Comparison of ENCODE assay signal across 1 cellular context in the genomic region with DNA sequence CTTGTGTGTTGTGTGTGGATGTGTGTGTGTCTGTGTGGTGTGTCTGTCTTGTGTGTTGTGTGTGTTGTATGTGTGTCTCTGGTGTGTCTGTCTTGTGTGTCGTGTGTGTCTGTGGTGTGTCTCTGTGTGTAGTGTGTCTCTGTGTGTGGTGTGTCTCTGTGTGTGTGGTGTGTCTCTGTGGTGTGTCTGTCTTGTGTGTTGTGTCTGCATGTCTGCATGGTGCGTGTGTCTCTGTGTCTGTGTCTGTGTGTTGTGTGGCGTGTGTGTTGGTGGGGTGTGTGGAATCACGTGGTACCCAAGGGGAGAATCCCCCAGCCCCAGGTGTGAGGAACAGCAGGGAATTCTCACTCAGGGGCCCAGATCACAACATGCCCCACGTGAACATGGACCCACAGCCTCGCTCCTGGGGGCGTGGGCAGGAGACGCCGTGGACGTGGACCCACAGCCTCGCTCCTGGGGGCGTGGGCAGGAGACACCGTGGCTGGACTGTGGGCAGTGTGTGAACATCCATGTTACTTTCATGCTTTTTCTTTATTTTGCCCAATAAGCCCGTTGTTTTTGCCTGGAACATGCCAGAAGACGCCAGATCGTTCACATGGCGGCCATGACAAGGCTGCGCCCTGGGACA.
A peak's percentile ranks its signal among the peaks of the same experiment; 100 is the strongest.
TF ChIP-seq lines count a peak whose summit lies in the region.

No MANE protein-coding gene starts in this region.

TF ChIP-seq in K562, 482 proteins besides CTCF, POLR2A, EP300 and RAD21 (continued from another document and continues in another):
- TF ChIP-seq, protein P1, sequence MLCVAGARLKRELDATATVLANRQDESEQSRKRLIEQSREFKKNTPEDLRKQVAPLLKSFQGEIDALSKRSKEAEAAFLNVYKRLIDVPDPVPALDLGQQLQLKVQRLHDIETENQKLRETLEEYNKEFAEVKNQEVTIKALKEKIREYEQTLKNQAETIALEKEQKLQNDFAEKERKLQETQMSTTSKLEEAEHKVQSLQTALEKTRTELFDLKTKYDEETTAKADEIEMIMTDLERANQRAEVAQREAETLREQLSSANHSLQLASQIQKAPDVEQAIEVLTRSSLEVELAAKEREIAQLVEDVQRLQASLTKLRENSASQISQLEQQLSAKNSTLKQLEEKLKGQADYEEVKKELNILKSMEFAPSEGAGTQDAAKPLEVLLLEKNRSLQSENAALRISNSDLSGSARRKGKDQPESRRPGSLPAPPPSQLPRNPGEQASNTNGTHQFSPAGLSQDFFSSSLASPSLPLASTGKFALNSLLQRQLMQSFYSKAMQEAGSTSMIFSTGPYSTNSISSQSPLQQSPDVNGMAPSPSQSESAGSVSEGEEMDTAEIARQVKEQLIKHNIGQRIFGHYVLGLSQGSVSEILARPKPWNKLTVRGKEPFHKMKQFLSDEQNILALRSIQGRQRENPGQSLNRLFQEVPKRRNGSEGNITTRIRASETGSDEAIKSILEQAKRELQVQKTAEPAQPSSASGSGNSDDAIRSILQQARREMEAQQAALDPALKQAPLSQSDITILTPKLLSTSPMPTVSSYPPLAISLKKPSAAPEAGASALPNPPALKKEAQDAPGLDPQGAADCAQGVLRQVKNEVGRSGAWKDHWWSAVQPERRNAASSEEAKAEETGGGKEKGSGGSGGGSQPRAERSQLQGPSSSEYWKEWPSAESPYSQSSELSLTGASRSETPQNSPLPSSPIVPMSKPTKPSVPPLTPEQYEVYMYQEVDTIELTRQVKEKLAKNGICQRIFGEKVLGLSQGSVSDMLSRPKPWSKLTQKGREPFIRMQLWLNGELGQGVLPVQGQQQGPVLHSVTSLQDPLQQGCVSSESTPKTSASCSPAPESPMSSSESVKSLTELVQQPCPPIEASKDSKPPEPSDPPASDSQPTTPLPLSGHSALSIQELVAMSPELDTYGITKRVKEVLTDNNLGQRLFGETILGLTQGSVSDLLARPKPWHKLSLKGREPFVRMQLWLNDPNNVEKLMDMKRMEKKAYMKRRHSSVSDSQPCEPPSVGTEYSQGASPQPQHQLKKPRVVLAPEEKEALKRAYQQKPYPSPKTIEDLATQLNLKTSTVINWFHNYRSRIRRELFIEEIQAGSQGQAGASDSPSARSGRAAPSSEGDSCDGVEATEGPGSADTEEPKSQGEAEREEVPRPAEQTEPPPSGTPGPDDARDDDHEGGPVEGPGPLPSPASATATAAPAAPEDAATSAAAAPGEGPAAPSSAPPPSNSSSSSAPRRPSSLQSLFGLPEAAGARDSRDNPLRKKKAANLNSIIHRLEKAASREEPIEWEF (CRISPR knock-in tag; IDR thresholded peaks at IDR 0.05), result no peak
- TF ChIP-seq E2F3 (CRISPR knock-in tag; IDR thresholded peaks at IDR 0.05) (no peak), NFXL1 (CRISPR knock-in tag; IDR thresholded peaks at IDR 0.05) (no peak), EGR1 (conservative IDR thresholded peaks at IDR 0.05) (no peak), ATF7 (IDR thresholded peaks at IDR 0.05) (no peak), FOXK2 (conservative IDR thresholded peaks at IDR 0.05 in 1 of 2, IDR thresholded peaks at IDR 0.05 in 1 of 2; ENCODE audit: low read depth in 2 of 2) (no peak; a peak in 1 of 4 replicates), FOXP1 (CRISPR knock-in tag; IDR thresholded peaks at IDR 0.05) (no peak), MTA2 (IDR thresholded peaks at IDR 0.05; ENCODE audit: low read depth) (no peak), HBP1 (CRISPR knock-in tag; IDR thresholded peaks at IDR 0.05) (peak; percentile 74; the same call in 1 of the 2 replicates), TRIM24 (IDR thresholded peaks at IDR 0.05) (peak in 1 of 2 experiments; percentile 46; a peak in 1 of 4 replicates), BCOR (IDR thresholded peaks at IDR 0.05) (0 out of 2 replicates have a peak, but pooled peaks have one; percentile 23), ETV5 (CRISPR knock-in tag; IDR thresholded peaks at IDR 0.05; ENCODE audit: low read depth) (no peak), ELK3 (CRISPR knock-in tag; IDR thresholded peaks at IDR 0.05) (no peak), ATF4 (CRISPR knock-in tag; IDR thresholded peaks at IDR 0.05) (no peak), ZNF644 (tag; IDR thresholded peaks at IDR 0.05; ENCODE audit: low read depth) (no peak), CHD2 (IDR thresholded peaks at IDR 0.05; ENCODE audit: low read depth, low read length) (no peak), OTX1 (CRISPR knock-in tag; IDR thresholded peaks at IDR 0.05) (peak; percentile 56; the same call in 1 of the 2 replicates), PTRF (tag; IDR thresholded peaks at IDR 0.05) (no peak), HDAC2 (IDR thresholded peaks at IDR 0.05) (no peak), CHAMP1 (IDR thresholded peaks at IDR 0.05) (no peak), KLF16 (IDR thresholded peaks at IDR 0.05) (no peak), ZFP36 (IDR thresholded peaks at IDR 0.05; ENCODE audit: low read depth, low read length, partially characterized antibody) (no peak), ZNF436 (CRISPR knock-in tag; IDR thresholded peaks at IDR 0.05) (no peak), BRF1 (IDR thresholded peaks at IDR 0.05; ENCODE audit: borderline replicate concordance, extremely low read depth, insufficient read length) (no peak), ZNF184 (CRISPR knock-in tag; IDR thresholded peaks at IDR 0.05) (no peak), HNRNPLL (IDR thresholded peaks at IDR 0.05; ENCODE audit: low read depth, low read length, poor library complexity, severe bottlenecking) (no peak), ZNF146 (CRISPR knock-in tag; IDR thresholded peaks at IDR 0.05; ENCODE audit: unreplicated experiment) (no peak), TFAM (CRISPR knock-in tag; conservative IDR thresholded peaks at IDR 0.05) (no peak), RFX5 (IDR thresholded peaks at IDR 0.05; ENCODE audit: low read depth, low read length) (no peak), PURB (CRISPR knock-in tag; IDR thresholded peaks at IDR 0.05; ENCODE audit: low read depth) (no peak), ZBTB26 (CRISPR knock-in tag; IDR thresholded peaks at IDR 0.05) (0 out of 2 replicates have a peak, but pooled peaks have one; percentile 61), BRCA1 (IDR thresholded peaks at IDR 0.05) (no peak), BRCA1 (CRISPR knock-in tag; IDR thresholded peaks at IDR 0.05) (no peak), ATF1 (CRISPR knock-in tag; IDR thresholded peaks at IDR 0.05) (no peak), ATF1 (tag; IDR thresholded peaks at IDR 0.05) (no peak), IRF2 (CRISPR knock-in tag; IDR thresholded peaks at IDR 0.05) (no peak), HDAC6 (IDR thresholded peaks at IDR 0.05; ENCODE audit: low read depth, low read length) (no peak), CHD1 (IDR thresholded peaks at IDR 0.05; ENCODE audit: low read length) (no peak), SAP30 (IDR thresholded peaks at IDR 0.05; ENCODE audit: borderline replicate concordance, insufficient read depth, low read depth, low read length, poor library complexity, severe bottlenecking) (no peak), TBL1XR1 (IDR thresholded peaks at IDR 0.05; ENCODE audit: low read length in 2 of 2) (no peak), MYBL2 (IDR thresholded peaks at IDR 0.05; ENCODE audit: low read depth) (peak; percentile 12; the same call in 1 of the 2 replicates), MYBL2 (CRISPR knock-in tag; IDR thresholded peaks at IDR 0.05; ENCODE audit: borderline replicate concordance) (no peak), ARHGAP35 (IDR thresholded peaks at IDR 0.05; ENCODE audit: partially characterized antibody) (peak; percentile 48), ZNF589 (CRISPR knock-in tag; IDR thresholded peaks at IDR 0.05; ENCODE audit: low read depth) (no peak), ZNF121 (CRISPR knock-in tag; conservative IDR thresholded peaks at IDR 0.05) (no peak), SMARCA5 (IDR thresholded peaks at IDR 0.05) (no peak)
- TF ChIP-seq, protein P2, sequence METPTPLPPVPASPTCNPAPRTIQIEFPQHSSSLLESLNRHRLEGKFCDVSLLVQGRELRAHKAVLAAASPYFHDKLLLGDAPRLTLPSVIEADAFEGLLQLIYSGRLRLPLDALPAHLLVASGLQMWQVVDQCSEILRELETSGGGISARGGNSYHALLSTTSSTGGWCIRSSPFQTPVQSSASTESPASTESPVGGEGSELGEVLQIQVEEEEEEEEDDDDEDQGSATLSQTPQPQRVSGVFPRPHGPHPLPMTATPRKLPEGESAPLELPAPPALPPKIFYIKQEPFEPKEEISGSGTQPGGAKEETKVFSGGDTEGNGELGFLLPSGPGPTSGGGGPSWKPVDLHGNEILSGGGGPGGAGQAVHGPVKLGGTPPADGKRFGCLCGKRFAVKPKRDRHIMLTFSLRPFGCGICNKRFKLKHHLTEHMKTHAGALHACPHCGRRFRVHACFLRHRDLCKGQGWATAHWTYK (CRISPR knock-in tag; IDR thresholded peaks at IDR 0.05), result 0 out of 2 replicates have a peak, but pooled peaks have one; percentile 21
- TF ChIP-seq, protein P3, sequence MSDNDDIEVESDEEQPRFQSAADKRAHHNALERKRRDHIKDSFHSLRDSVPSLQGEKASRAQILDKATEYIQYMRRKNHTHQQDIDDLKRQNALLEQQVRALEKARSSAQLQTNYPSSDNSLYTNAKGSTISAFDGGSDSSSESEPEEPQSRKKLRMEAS (CRISPR knock-in tag; IDR thresholded peaks at IDR 0.05), result no peak
- TF ChIP-seq, protein P4, sequence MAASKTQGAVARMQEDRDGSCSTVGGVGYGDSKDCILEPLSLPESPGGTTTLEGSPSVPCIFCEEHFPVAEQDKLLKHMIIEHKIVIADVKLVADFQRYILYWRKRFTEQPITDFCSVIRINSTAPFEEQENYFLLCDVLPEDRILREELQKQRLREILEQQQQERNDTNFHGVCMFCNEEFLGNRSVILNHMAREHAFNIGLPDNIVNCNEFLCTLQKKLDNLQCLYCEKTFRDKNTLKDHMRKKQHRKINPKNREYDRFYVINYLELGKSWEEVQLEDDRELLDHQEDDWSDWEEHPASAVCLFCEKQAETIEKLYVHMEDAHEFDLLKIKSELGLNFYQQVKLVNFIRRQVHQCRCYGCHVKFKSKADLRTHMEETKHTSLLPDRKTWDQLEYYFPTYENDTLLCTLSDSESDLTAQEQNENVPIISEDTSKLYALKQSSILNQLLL (CRISPR knock-in tag; IDR thresholded peaks at IDR 0.05; ENCODE audit: borderline replicate concordance), result no peak
- TF ChIP-seq, protein P5, sequence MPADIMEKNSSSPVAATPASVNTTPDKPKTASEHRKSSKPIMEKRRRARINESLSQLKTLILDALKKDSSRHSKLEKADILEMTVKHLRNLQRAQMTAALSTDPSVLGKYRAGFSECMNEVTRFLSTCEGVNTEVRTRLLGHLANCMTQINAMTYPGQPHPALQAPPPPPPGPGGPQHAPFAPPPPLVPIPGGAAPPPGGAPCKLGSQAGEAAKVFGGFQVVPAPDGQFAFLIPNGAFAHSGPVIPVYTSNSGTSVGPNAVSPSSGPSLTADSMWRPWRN (IDR thresholded peaks at IDR 0.05; ENCODE audit: low read depth), result no peak
- TF ChIP-seq, protein P6, sequence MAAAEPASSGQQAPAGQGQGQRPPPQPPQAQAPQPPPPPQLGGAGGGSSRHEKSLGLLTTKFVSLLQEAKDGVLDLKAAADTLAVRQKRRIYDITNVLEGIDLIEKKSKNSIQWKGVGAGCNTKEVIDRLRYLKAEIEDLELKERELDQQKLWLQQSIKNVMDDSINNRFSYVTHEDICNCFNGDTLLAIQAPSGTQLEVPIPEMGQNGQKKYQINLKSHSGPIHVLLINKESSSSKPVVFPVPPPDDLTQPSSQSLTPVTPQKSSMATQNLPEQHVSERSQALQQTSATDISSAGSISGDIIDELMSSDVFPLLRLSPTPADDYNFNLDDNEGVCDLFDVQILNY (CRISPR knock-in tag; IDR thresholded peaks at IDR 0.05), result no peak
